23 cellular contexts compared by ENCODE assay signal in the genomic region with DNA sequence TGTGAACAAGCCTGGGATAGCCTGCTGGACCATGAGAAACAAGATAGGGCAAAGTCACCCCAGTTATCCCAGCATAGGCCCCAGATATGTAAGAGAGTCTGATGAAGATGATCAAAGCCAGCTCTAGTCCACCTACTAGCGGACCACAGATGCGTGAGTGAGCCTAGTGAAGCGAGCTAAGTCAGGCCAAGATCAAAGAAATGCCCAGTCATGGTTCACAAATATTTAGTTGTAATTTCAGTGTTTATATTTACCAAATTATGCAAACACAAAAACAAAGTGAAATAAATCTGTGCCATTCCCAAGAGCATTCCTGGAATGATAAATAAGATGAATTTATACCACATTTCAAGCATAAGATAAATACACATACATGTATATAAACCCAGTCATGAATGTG.
DNase-seq lines count a peak whose midpoint lies in the region; ATAC-seq, FAIRE-seq and TF ChIP-seq lines count a peak whose summit lies in the region.
"Had no signal": no experiment of that assay in that cellular context is flagged by ENCODE, and none has a peak within 500 bp of the region (broad histone marks: within the 10 kb centered on the region; RNA-seq: fewer than 3 reads in every experiment).

No MANE protein-coding gene starts in this region.

- no peaks in the 10 kb centered on the region for H3K79me2 ChIP-seq in HepG2 (ENCODE audit: insufficient read depth, low read length)
- no peaks in the 10 kb centered on the region for H3K79me2 ChIP-seq in H1 (ENCODE audit: control insufficient read depth in 1 of 2, insufficient read depth in 2 of 2, low read length in 2 of 2)
- no peaks in the 10 kb centered on the region for H3K79me2 ChIP-seq in trophoblast cell (ENCODE audit: control insufficient read depth, insufficient read depth, low read length, poor library complexity)

- no peak overlapping the region for H4K91ac ChIP-seq in H1 (replicated peaks; ENCODE audit: insufficient read length, low read length)
- no peak overlapping the region for H4K91ac ChIP-seq in trophoblast cell (ENCODE audit: low read depth, low read length)

- TF ChIP-seq CTCF in HepG2 (CRISPR knock-in tag; IDR thresholded peaks at IDR 0.05) = no peak
- TF ChIP-seq CTCF in right lobe of liver (IDR thresholded peaks at IDR 0.05) = no peak
- TF ChIP-seq CTCF in H1 (IDR thresholded peaks at IDR 0.05; ENCODE audit: control extremely low read depth in 1 of 3, insufficient read depth in 1 of 3, low read depth in 1 of 3, low read length in 3 of 3) = no peak

- H3K36me3 ChIP-seq in HepG2 (replicated peaks in 1 of 2; ENCODE audit: control insufficient read depth in 1 of 2, insufficient read depth in 2 of 2, low read length in 2 of 2) = no peaks in the 10 kb centered on the region
- no peaks in the 10 kb centered on the region for H3K36me3 ChIP-seq in right lobe of liver
- H3K36me3 ChIP-seq in H1 (ENCODE audit: control insufficient read depth in 2 of 4, insufficient read depth in 4 of 4, low read length in 3 of 4) = no peaks in the 10 kb centered on the region
- H3K36me3 ChIP-seq in trophoblast cell (ENCODE audit: control insufficient read depth in 1 of 2, insufficient read depth in 2 of 2, low read length in 2 of 2) = no peaks in the 10 kb centered on the region
- H3K36me3 ChIP-seq: BE2C; BLaER1 treated with 17β-estradiol and CSF1 and Interleukin-3, amounts not matched to agents 10 nM and 100 nM; HAP-1 had no signal

- POLR2A ChIA-PET in HepG2 (lab: Yijun Ruan, JAX) (no interaction called here), H1 (lab: Charles Lee; ENCODE audit: partially characterized antibody) (no interaction called here)

- H2AFZ ChIP-seq in HepG2 (ENCODE audit: low read length) (no peak overlapping the region), H1 (ENCODE audit: low read length) (no peak overlapping the region), trophoblast cell (ENCODE audit: insufficient read depth, low read length, poor library complexity) (no peak overlapping the region)
- H2AFZ ChIP-seq: GM23338 had no signal

- no peak overlapping the region for H2BK20ac ChIP-seq in H1 (ENCODE audit: low read length)

- H4K20me1 ChIP-seq in HepG2 (ENCODE audit: insufficient read depth, low read length) (no peaks in the 10 kb centered on the region), H1 (replicated peaks in 1 of 2; ENCODE audit: control insufficient read depth in 1 of 2, insufficient read depth in 2 of 2, low read length in 2 of 2) (no peaks in the 10 kb centered on the region)
- H4K20me1 ChIP-seq: BLaER1 treated with 17β-estradiol and CSF1 and Interleukin-3, amounts not matched to agents 10 nM and 100 nM had no signal

- in situ Hi-C loops in HepG2 (cut with HindIII; ENCODE audit: extremely low pct_ligation_motif_present, low pct_unique_long_range_greater_than_20kb) = no loop called here

- H3K23me2 ChIP-seq in H1 (ENCODE audit: low read depth, low read length) = no peaks in the 10 kb centered on the region; the same call in 1 of the 2 replicates

- TF ChIP-seq RAD21 in HepG2 (CRISPR knock-in tag; IDR thresholded peaks at IDR 0.05) = no peak
- no peak for TF ChIP-seq RAD21 in H1 (IDR thresholded peaks at IDR 0.05 in 1 of 2, conservative IDR thresholded peaks at IDR 0.05 in 1 of 2; ENCODE audit: low read depth in 2 of 2, low read length in 2 of 2)

- H3K27me3 ChIP-seq in HepG2 (ENCODE audit: control insufficient read depth in 1 of 2, insufficient read depth in 2 of 2, low read length in 2 of 2) (no peaks in the 10 kb centered on the region), right lobe of liver (no peaks in the 10 kb centered on the region), H1 (replicated peaks in 1 of 4; ENCODE audit: control insufficient read depth in 3 of 4, extremely low read depth in 1 of 4, insufficient read depth in 3 of 4, low read length in 3 of 4) (no peaks in the 10 kb centered on the region), trophoblast cell (ENCODE audit: insufficient read depth, low read length) (no peaks in the 10 kb centered on the region)
- H3K27me3 ChIP-seq: BE2C; BLaER1 treated with 17β-estradiol and CSF1 and Interleukin-3, amounts not matched to agents 10 nM and 100 nM had no signal

- H4K8ac ChIP-seq in H1 (ENCODE audit: extremely low read depth, insufficient read depth, low read length) (peak overlapping the region; percentile 1; the same call in 1 of the 2 replicates), trophoblast cell (ENCODE audit: low read depth, low read length) (no peak overlapping the region)

- intact Hi-C loops in HepG2 (cut with micrococcal nuclease; ENCODE audit: unreplicated experiment) (no loop called here), right lobe of liver (cut with DNase I) (no loop called here)

- CTCF ChIA-PET in HepG2 (lab: Yijun Ruan, JAX; ENCODE audit: low intra/inter-chr PET ratio, low total read pairs) (no interaction called here), H1 (lab: Charles Lee; ENCODE audit: partially characterized antibody) (no interaction called here)

- no peak overlapping the region for H2BK12ac ChIP-seq in H1 (ENCODE audit: low read depth, low read length)
- H2BK12ac ChIP-seq in trophoblast cell (ENCODE audit: low read length) = peak overlapping the region; percentile 21

- no peak for ATAC-seq in HepG2
- no peak for ATAC-seq in right lobe of liver
- ATAC-seq: GM23338 had no signal

- H3K9ac ChIP-seq in HepG2 (ENCODE audit: insufficient read depth, low read depth, low read length) = no peak overlapping the region
- no peak overlapping the region for H3K9ac ChIP-seq in H1 (replicated peaks in 1 of 4; ENCODE audit: extremely low read depth in 1 of 4, low read depth in 3 of 4, low read length in 3 of 4)
- no peak overlapping the region for H3K9ac ChIP-seq in trophoblast cell (ENCODE audit: low read length)
- H3K9ac ChIP-seq: BLaER1 treated with 17β-estradiol and CSF1 and Interleukin-3, amounts not matched to agents 10 nM and 100 nM had no signal

- FAIRE-seq in HepG2 (lab: Jason Lieb, UNC) (no peak), H1 (lab: Jason Lieb, UNC) (no peak)
- FAIRE-seq: A204.1, GM12891, GM18507, H54 had no signal

- H4K12ac ChIP-seq in trophoblast cell (ENCODE audit: low read depth, low read length) = no peak overlapping the region

- no TSS peak for BruUV-seq in HepG2 (replicated peaks; lab: Mats Ljungman, UMichigan)

- no peak overlapping the region for H3K14ac ChIP-seq in H1 (ENCODE audit: insufficient read length)
- H3K14ac ChIP-seq in trophoblast cell (ENCODE audit: low read length) = no peak overlapping the region

- H2BK120ac ChIP-seq in H1 (replicated peaks; ENCODE audit: low read depth, low read length) (no peak overlapping the region), trophoblast cell (ENCODE audit: insufficient read depth, low read length, poor library complexity) (no peak overlapping the region)

- H3K18ac ChIP-seq in H1 (ENCODE audit: extremely low read depth, low read length) (no peak overlapping the region), trophoblast cell (ENCODE audit: low read length) (no peak overlapping the region)

- 28% methylated on average over 3 of the region's 3 CpGs for WGBS in HepG2 (ENCODE audit: low lambda C conversion rate)
- 94% methylated on average over 3 of the region's 3 CpGs for WGBS in right lobe of liver (ENCODE audit: insufficient coverage, low coverage, low lambda C conversion rate, missing lambda C conversion rate)
- WGBS in H1 (ENCODE audit: extremely low coverage in 1 of 2, insufficient coverage in 1 of 2, insufficient read length in 1 of 2, insufficient replicate concordance in 2 of 2, low coverage in 1 of 2, low lambda C conversion rate in 2 of 2, missing lambda C conversion rate in 1 of 2), 2 experiments = 99% methylated on average over 3 of the region's 3 CpGs; no CpG with 5 or more reads in 1 of the 2 experiments
- no CpG with 5 or more reads among the region's 3 CpGs for WGBS in trophoblast cell (ENCODE audit: extremely low coverage, insufficient coverage, insufficient read length)

- H3K79me1 ChIP-seq in H1 (ENCODE audit: low read depth, low read length) (no peaks in the 10 kb centered on the region), trophoblast cell (ENCODE audit: low read length) (peaks cover 3% of the 10 kb centered on the region)

- no peak for DNase-seq in HepG2 (ENCODE audit: low spot score)
- no peak for DNase-seq in right lobe of liver
- DNase-seq in H1 (ENCODE audit: low read depth in 1 of 2, low spot score in 2 of 2) = no peak
- no peak for DNase-seq in trophoblast cell
- no peak for DNase-seq in NCI-H187 treated with DMSO at 0.1 percent for 48 hours (lab: John Stamatoyannopoulos, UW)
- DNase-seq in stimulated activated CD4-positive, alpha-beta T cell treated with anti-CD3 and anti-CD28 coated beads, Interleukin-2, amount 100 ng/mL, for 48 hours = no peak
- DNase-seq: ACHN; AML-193; BE2C; CD4-positive, alpha-beta T cell; CD8-positive, alpha-beta memory T cell; DMS53; DMS79 treated with DMSO at 0.1 percent for 48 hours; GF-D8; HFFc6 had no signal

- H3K4me2 ChIP-seq in HepG2 (ENCODE audit: low read depth, low read length) (no peak overlapping the region), H1 (ENCODE audit: insufficient read depth in 1 of 2, low read depth in 2 of 2, low read length in 2 of 2) (no peak overlapping the region), trophoblast cell (ENCODE audit: low read length) (no peak overlapping the region)
- H3K4me2 ChIP-seq: BLaER1 treated with 17β-estradiol and CSF1 and Interleukin-3, amounts not matched to agents 10 nM and 100 nM; GM23338 had no signal

- H3K4me3 ChIP-seq in HepG2 (replicated peaks in 1 of 3; ENCODE audit: insufficient read depth in 1 of 3, low read depth in 2 of 3, low read length in 3 of 3) (no peak overlapping the region), right lobe of liver (no peak overlapping the region), H1 (ENCODE audit: extremely low read depth in 1 of 4, insufficient read depth in 2 of 4, low read depth in 3 of 4, low read length in 4 of 4) (no peak overlapping the region), trophoblast cell (ENCODE audit: low read depth, low read length) (no peak overlapping the region)
- H3K4me3 ChIP-seq: BLaER1 treated with 17β-estradiol and CSF1 and Interleukin-3, amounts not matched to agents 10 nM and 100 nM; GM23338; HAP-1 had no signal

- TF ChIP-seq EP300 in HepG2 (IDR thresholded peaks at IDR 0.05; ENCODE audit: low read depth in 2 of 2, low read length in 2 of 2) (no peak), HepG2 (CRISPR knock-in tag; IDR thresholded peaks at IDR 0.05; ENCODE audit: borderline replicate concordance) (no peak), H1 (IDR thresholded peaks at IDR 0.05; ENCODE audit: borderline replicate concordance in 1 of 2, low read depth in 2 of 2, low read length in 2 of 2) (no peak)

- no peak overlapping the region for H2BK15ac ChIP-seq in H1 (ENCODE audit: low read length)

- H3K27ac ChIP-seq in HepG2 (ENCODE audit: extremely low read length, insufficient read depth, low read length) (no peak overlapping the region), right lobe of liver (no peak overlapping the region), H1 (ENCODE audit: low read depth, low read length) (no peak overlapping the region), trophoblast cell (ENCODE audit: low read depth, low read length) (no peak overlapping the region)
- H3K27ac ChIP-seq: 22Rv1; BLaER1 treated with 17β-estradiol and CSF1 and Interleukin-3, amounts not matched to agents 10 nM and 100 nM had no signal

- TF ChIP-seq POLR2A in HepG2 (IDR thresholded peaks at IDR 0.05; ENCODE audit: insufficient read depth in 1 of 2, low read depth in 2 of 2, low read length in 2 of 2) = no peak
- no peak for TF ChIP-seq POLR2A in right lobe of liver (IDR thresholded peaks at IDR 0.05)
- TF ChIP-seq POLR2A in H1 (IDR thresholded peaks at IDR 0.05; ENCODE audit: control extremely low read depth in 1 of 2, low read depth in 2 of 2, low read length in 2 of 2) = no peak

- H3K4me1 ChIP-seq in HepG2 (ENCODE audit: insufficient read depth, low read length) = peaks cover 21% of the 10 kb centered on the region
- no peaks in the 10 kb centered on the region for H3K4me1 ChIP-seq in right lobe of liver
- H3K4me1 ChIP-seq in H1 (replicated peaks in 1 of 4; ENCODE audit: control insufficient read depth in 3 of 4, insufficient read depth in 4 of 4, low read length in 3 of 4) = peaks cover 0 to 3% (median 0%) of the 10 kb centered on the region in 4 experiments; a peak in 4 of 7 replicates
- peaks cover 3% of the 10 kb centered on the region in 2 experiments for H3K4me1 ChIP-seq in trophoblast cell (ENCODE audit: control insufficient read depth in 1 of 2, insufficient read depth in 2 of 2, low read length in 2 of 2)
- H3K4me1 ChIP-seq: BE2C had no signal

- H4K5ac ChIP-seq in H1 (ENCODE audit: insufficient read length, low read depth, low read length) = no peak overlapping the region

- H3K23ac ChIP-seq in H1 (ENCODE audit: insufficient read length) = no peak overlapping the region
- H3K23ac ChIP-seq in trophoblast cell (ENCODE audit: low read length) = no peak overlapping the region

- no peaks in the 10 kb centered on the region for H3K9me3 ChIP-seq in HepG2 (ENCODE audit: low read length)
- no peaks in the 10 kb centered on the region for H3K9me3 ChIP-seq in right lobe of liver
- H3K9me3 ChIP-seq in H1 (ENCODE audit: insufficient read depth in 2 of 2, low read depth in 1 of 2, low read length in 1 of 2) = no peaks in the 10 kb centered on the region
- no peaks in the 10 kb centered on the region for H3K9me3 ChIP-seq in trophoblast cell (ENCODE audit: insufficient read depth, low read depth, low read length)
- H3K9me3 ChIP-seq: BE2C; BLaER1 treated with 17β-estradiol and CSF1 and Interleukin-3, amounts not matched to agents 10 nM and 100 nM; HAP-1 had no signal

- H2BK5ac ChIP-seq in H1 (ENCODE audit: low read depth, low read length) (no peak overlapping the region), trophoblast cell (ENCODE audit: low read depth, low read length, poor library complexity) (no peak overlapping the region)

- H2AK5ac ChIP-seq in H1 (ENCODE audit: low read depth, low read length) (no peak overlapping the region), trophoblast cell (ENCODE audit: low read length) (no peak overlapping the region)

- H3K56ac ChIP-seq in H1 (replicated peaks; ENCODE audit: insufficient read length, low read depth, low read length) = no peak overlapping the region

- no peak overlapping the region for H3K4ac ChIP-seq in H1 (replicated peaks; ENCODE audit: insufficient read length, low read depth, low read length)
- no peak overlapping the region for H3K4ac ChIP-seq in trophoblast cell (ENCODE audit: low read depth, low read length)
